Comparison of ENCODE assay signal across 8 cellular contexts in the genomic region with DNA sequence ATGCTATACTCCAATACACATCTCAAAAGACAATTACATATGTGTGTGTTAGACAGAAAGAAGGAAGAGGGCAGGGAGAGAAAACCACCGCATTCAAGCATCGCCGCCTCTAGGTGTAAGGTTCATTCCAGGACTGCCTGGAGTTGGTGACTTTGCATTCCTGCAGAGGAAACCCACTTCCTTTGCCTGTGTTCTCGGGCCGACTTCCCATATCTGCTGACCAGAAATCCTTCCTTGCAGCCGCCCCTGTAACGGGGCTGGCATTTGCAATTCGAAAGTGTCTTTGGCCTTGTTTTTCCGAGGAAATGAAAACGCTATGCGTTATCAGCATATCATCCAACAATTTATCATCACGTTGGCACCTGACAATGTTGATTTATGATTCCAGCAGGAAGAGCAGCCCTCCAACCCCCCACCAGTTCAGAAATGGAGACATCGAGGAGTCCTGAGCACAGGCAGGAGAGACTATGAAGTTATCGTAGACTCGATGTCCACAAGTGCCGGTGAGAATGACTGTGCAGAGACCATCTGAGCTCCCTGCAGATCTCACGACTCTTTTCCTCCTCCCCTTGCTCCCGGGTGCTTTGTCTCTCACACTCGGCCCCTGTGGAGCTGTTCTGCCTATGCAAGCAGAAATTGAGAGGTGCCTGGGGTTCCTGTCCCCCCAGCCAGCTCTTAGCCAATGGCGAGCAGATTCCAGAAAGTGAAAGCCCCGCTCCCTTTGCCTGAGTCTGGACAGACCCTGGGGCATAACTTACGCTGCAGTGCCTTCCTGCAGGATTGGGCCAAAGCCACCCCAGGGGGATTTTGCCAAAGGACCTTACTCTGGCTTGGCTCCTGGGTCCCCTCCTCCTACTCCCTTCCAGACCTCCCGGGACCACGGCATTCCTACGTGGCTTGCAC.
DNase-seq lines count a peak whose midpoint lies in the region; ATAC-seq and TF ChIP-seq lines count a peak whose summit lies in the region.

No MANE protein-coding gene starts in this region.

- DNase-seq in AG04450 (ENCODE audit: low read depth, low spot score) (no peak), Kasumi-1 (lab: John Stamatoyannopoulos, UW) (peak; percentile 3 to 7), dermis blood vessel endothelial cell (peak; percentile 51), midbrain (lab: John Stamatoyannopoulos, UW) (peak; percentile 11), NCI-H526 treated with DMSO at 0.1 percent for 48 hours (lab: John Stamatoyannopoulos, UW) (no peak), NCI-H1048 (lab: John Stamatoyannopoulos, UW) (no peak)

- POLR2A ChIA-PET in AG04450 (lab: Yijun Ruan, JAX): interaction anchor here (0.6 to 0.9 kb wide), 2 partner anchors 17 to 19 kb away, joined by 3 to 7 read pairs; no protein-coding TSS in a partner anchor

- H3K4me3 ChIP-seq in AG04450 (ENCODE audit: low read depth, low read length): peak overlapping the region; percentile 39

- H3K27me3 ChIP-seq in AG04450 (ENCODE audit: control insufficient read depth, insufficient read depth, low read length): no peaks in the 10 kb centered on the region

- no peak for TF ChIP-seq CTCF in AG04450 (IDR thresholded peaks at IDR 0.05; ENCODE audit: low read depth, low read length)

- CTCF ChIA-PET in AG04450 (lab: Charles Lee): interaction anchor here (7.3 kb wide), 1 partner anchor 18 kb away, joined by 63 read pairs; no protein-coding TSS in a partner anchor

- ATAC-seq in GM21526 (IDR thresholded peaks at IDR 0.05; ENCODE audit: low FRiP score, unreplicated experiment): no peak
- ATAC-seq in GM18858 (IDR thresholded peaks at IDR 0.05; ENCODE audit: unreplicated experiment): no peak

- peak overlapping the region; percentile 75 for H3K27ac ChIP-seq in AG04450 (ENCODE audit: low read depth, low read length)

- H3K9me3 ChIP-seq in AG04450 (ENCODE audit: control insufficient read depth, insufficient read depth, low read length): no peaks in the 10 kb centered on the region

Comparison
In these comparisons a context has a peak if more than half of its experiments do, and no peak if none do; other contexts are left out.
1. DNase-seq: peak in Kasumi-1 (2 of 2), dermis blood vessel endothelial cell (single experiment) and midbrain (single experiment); none in AG04450 (single experiment), NCI-H526 treated with DMSO at 0.1 percent for 48 hours (single experiment) and NCI-H1048 (single experiment).